37 cellular contexts compared by ENCODE assay signal in the genomic region with DNA sequence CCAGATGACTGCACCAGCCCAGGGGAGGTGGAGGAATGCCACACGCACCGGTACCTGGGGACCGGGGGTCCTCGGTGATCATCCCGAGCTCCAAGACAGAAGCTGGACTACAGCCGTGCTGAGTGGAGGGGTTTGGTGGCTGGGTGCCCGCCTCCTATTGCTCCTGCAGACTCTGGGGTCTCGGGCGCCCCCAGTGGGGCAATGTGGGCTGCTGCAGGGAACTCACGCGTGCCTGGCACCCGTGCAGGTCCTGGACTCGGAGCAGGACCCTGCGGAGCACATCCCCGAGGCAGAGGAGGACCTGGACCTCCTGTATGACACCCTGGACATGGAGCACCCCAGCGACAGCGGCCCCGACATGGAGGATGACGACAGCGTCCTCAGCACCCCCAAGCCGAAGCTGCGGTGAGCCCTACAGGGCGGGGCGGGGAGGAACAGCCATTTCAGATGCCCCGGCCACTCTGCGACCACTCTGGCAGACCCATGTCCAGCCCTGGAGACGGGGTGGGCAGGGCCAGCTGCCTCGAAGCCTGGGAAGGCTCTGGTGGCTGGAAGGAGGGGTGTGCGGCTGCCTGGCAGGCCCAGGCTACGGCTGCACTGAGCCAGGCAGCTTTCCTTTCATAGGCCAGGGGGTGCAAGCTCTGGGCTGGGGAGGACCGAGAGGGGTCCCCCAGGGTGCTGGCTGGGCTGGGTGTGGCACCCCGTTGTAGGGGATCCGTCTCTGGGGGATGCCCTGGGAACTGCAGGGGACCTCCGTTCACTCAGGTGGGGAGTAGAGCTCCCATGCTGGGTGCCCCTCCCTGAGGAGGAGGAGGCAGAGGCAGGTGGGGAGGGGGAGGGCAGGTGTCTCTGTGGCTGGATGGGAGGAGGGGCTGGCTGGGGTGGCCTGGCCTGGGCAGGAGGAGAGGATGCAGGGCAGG. TPM values are rescaled to one million over a fixed set of nuclear protein-coding genes. Genes with fewer than 3 reads are reported as not detected.
DNase-seq lines count a peak whose midpoint lies in the region; ATAC-seq, FAIRE-seq and TF ChIP-seq lines count a peak whose summit lies in the region.
"Had no signal": no experiment of that assay in that cellular context is flagged by ENCODE, and none has a peak within 500 bp of the region (broad histone marks: within the 10 kb centered on the region; RNA-seq: fewer than 3 reads in every experiment).

No MANE protein-coding gene starts in this region.

- no peak for DNase-seq in HepG2 (ENCODE audit: low spot score)
- no peak for DNase-seq in right lobe of liver
- DNase-seq in central memory CD8-positive, alpha-beta T cell (ENCODE audit: low spot score in 2 of 2), result no peak
- no peak for DNase-seq in aorta
- DNase-seq in activated naive CD4-positive, alpha-beta T cell treated with anti-CD3 and anti-CD28 coated beads for 36 hours, result no peak
- DNase-seq in COLO668 (lab: John Stamatoyannopoulos, UW; ENCODE audit: unreplicated experiment), result no peak
- DNase-seq: activated CD4-positive, alpha-beta memory T cell treated with anti-CD3 and anti-CD28 coated beads for 36 hours; activated CD4-positive, alpha-beta T cell treated with anti-CD3 and anti-CD28 coated beads for 1 hour; activated naive CD4-positive, alpha-beta T cell treated with anti-CD3 and anti-CD28 coated beads, Interleukin-2, amount 50 U/mL, for 16 hours; AML-193; CD4-positive, alpha-beta T cell; dorsolateral prefrontal cortex; EL; foreskin melanocyte; kidney glomerular epithelial cell; MG63; NCI-H1105; NCI-H1930; NCI-H2171 treated with DMSO at 0.1 percent for 48 hours; NCI-H524; nephron progenitor cell; NK-92 treated with Interleukin-12 subunit alpha and Interleukin-12 subunit beta, amount 100 ng/mL, for 24 hours; PC-9; Right ventricle myocardium superior; spleen; stimulated activated CD8-positive, alpha-beta memory T cell treated with anti-CD3 and anti-CD28 coated beads, Interleukin-4, amount 100 ng/mL, for 48 hours; stomach; T-helper 2 cell; uterus had no signal

- ATAC-seq in HepG2 (peak; percentile 36; the same call in 2 of the 3 replicates), right lobe of liver (no peak), aorta (ENCODE audit: low FRiP score) (peak; percentile 28), HG03175 (IDR thresholded peaks at IDR 0.05; ENCODE audit: unreplicated experiment) (no peak)
- no peak for ATAC-seq in central memory CD8-positive, alpha-beta T cell (replicated peaks; ENCODE audit: extremely low read depth, poor library complexity, severe bottlenecking)
- ATAC-seq: heart left ventricle had no signal

- H3K4me2 ChIP-seq in HepG2 (ENCODE audit: low read depth, low read length), result no peak overlapping the region
- H3K4me2 ChIP-seq: PC-9 had no signal

- TF ChIP-seq POLR2A in HepG2 (IDR thresholded peaks at IDR 0.05; ENCODE audit: insufficient read depth in 1 of 2, low read depth in 2 of 2, low read length in 2 of 2) (no peak), right lobe of liver (IDR thresholded peaks at IDR 0.05) (no peak)

- TF ChIP-seq CTCF in HepG2 (CRISPR knock-in tag; IDR thresholded peaks at IDR 0.05), result no peak
- no peak for TF ChIP-seq CTCF in right lobe of liver (IDR thresholded peaks at IDR 0.05)
- no peak for TF ChIP-seq CTCF in HEK293 (tag by site-specific recombination; IDR thresholded peaks at IDR 0.05)

- BruUV-seq in HepG2 (replicated peaks; lab: Mats Ljungman, UMichigan), result no TSS peak

- H3K27ac ChIP-seq in HepG2 (ENCODE audit: extremely low read length, insufficient read depth, low read length) (no peak overlapping the region), right lobe of liver (no peak overlapping the region), HEK293 (ENCODE audit: extremely low read depth, low read depth, low read length) (no peak overlapping the region), aorta (ENCODE audit: low read depth in 1 of 2, low read length in 2 of 2) (no peak overlapping the region)
- H3K27ac ChIP-seq: dorsolateral prefrontal cortex, heart left ventricle, parathyroid adenoma, PC-9, spleen, stomach, uterus had no signal

- FAIRE-seq in HepG2 (lab: Jason Lieb, UNC), result no peak

- 86% methylated on average over 17 of the region's 34 CpGs for WGBS in HepG2 (ENCODE audit: low lambda C conversion rate)
- WGBS in right lobe of liver (ENCODE audit: insufficient coverage, low coverage, low lambda C conversion rate, missing lambda C conversion rate), result no CpG with 5 or more reads among the region's 34 CpGs
- 83 to 84% methylated on average over 34 of the region's 34 CpGs for WGBS in aorta, 2 donors

- peaks cover 8% of the 10 kb centered on the region for H3K4me1 Mint-ChIP-seq in central memory CD8-positive, alpha-beta T cell
- peaks cover 8% of the 10 kb centered on the region for H3K4me1 Mint-ChIP-seq in activated naive CD4-positive, alpha-beta T cell treated with anti-CD3 and anti-CD28 coated beads for 36 hours (ENCODE audit: low read depth)
- H3K4me1 Mint-ChIP-seq: brain, nephron progenitor cell had no signal

- POLR2A ChIA-PET in HepG2 (lab: Yijun Ruan, JAX) (no interaction called here), HEK293 (lab: Yijun Ruan, JAX) (no interaction called here)

- no peak overlapping the region for H3K9ac ChIP-seq in HepG2 (ENCODE audit: insufficient read depth, low read depth, low read length)
- H3K9ac ChIP-seq: parathyroid adenoma had no signal

- H3K27me3 ChIP-seq in HepG2 (ENCODE audit: control insufficient read depth in 1 of 2, insufficient read depth in 2 of 2, low read length in 2 of 2) (no peaks in the 10 kb centered on the region), right lobe of liver (no peaks in the 10 kb centered on the region), aorta (ENCODE audit: control insufficient read depth in 1 of 2, insufficient read depth in 2 of 2, low read length in 1 of 2) (no peaks in the 10 kb centered on the region)
- H3K27me3 ChIP-seq: dorsolateral prefrontal cortex, heart left ventricle, MG63, spleen, stomach, uterus had no signal

- TF ChIP-seq EP300 in HepG2 (IDR thresholded peaks at IDR 0.05; ENCODE audit: low read depth in 2 of 2, low read length in 2 of 2), result no peak
- TF ChIP-seq EP300 in HepG2 (CRISPR knock-in tag; IDR thresholded peaks at IDR 0.05; ENCODE audit: borderline replicate concordance), result no peak

- H3K27ac Mint-ChIP-seq in central memory CD8-positive, alpha-beta T cell (ENCODE audit: low read depth), result peak overlapping the region; percentile 61
- H3K27ac Mint-ChIP-seq in activated naive CD4-positive, alpha-beta T cell treated with anti-CD3 and anti-CD28 coated beads for 36 hours, result no peak overlapping the region
- H3K27ac Mint-ChIP-seq: CD4-positive, alpha-beta T cell; nephron progenitor cell had no signal

- H3K36me3 ChIP-seq in HepG2 (replicated peaks in 1 of 2; ENCODE audit: control insufficient read depth in 1 of 2, insufficient read depth in 2 of 2, low read length in 2 of 2), result no peaks in the 10 kb centered on the region
- H3K36me3 ChIP-seq in right lobe of liver, result no peaks in the 10 kb centered on the region
- peaks cover 0 to 10% of the 10 kb centered on the region in 2 experiments; a peak in 1 of 3 replicates for H3K36me3 ChIP-seq in HEK293 (ENCODE audit: control insufficient read depth in 2 of 2, insufficient read depth in 1 of 2, low read length in 2 of 2)
- no peaks in the 10 kb centered on the region for H3K36me3 ChIP-seq in aorta (ENCODE audit: control insufficient read depth in 1 of 2, insufficient read depth in 2 of 2, low read length in 1 of 2)
- H3K36me3 ChIP-seq: MG63, uterus had no signal

- no peaks in the 10 kb centered on the region for H3K9me3 ChIP-seq in HepG2 (ENCODE audit: low read length)
- H3K9me3 ChIP-seq in right lobe of liver, result no peaks in the 10 kb centered on the region
- no peaks in the 10 kb centered on the region for H3K9me3 ChIP-seq in HEK293 (ENCODE audit: control insufficient read depth, insufficient read depth, low read depth, low read length)
- H3K9me3 ChIP-seq in aorta (ENCODE audit: control insufficient read depth, low read length), result no peaks in the 10 kb centered on the region
- H3K9me3 ChIP-seq: heart left ventricle, MG63, spleen, stomach, uterus had no signal

- H3K4me3 ChIP-seq in HepG2 (replicated peaks in 1 of 3; ENCODE audit: insufficient read depth in 1 of 3, low read depth in 2 of 3, low read length in 3 of 3) (no peak overlapping the region), right lobe of liver (no peak overlapping the region), HEK293 (ENCODE audit: low read depth, low read length) (no peak overlapping the region), aorta (ENCODE audit: low read length in 2 of 2) (no peak overlapping the region)
- H3K4me3 ChIP-seq: dorsolateral prefrontal cortex, heart left ventricle, lung, MG63, PC-9, spleen, stomach, uterus had no signal

- no peak overlapping the region for H3K4me3 Mint-ChIP-seq in central memory CD8-positive, alpha-beta T cell
- H3K4me3 Mint-ChIP-seq in activated naive CD4-positive, alpha-beta T cell treated with anti-CD3 and anti-CD28 coated beads for 36 hours, result no peak overlapping the region
- H3K4me3 Mint-ChIP-seq: activated CD4-positive, alpha-beta memory T cell treated with anti-CD3 and anti-CD28 coated beads for 36 hours; brain; CD4-positive, alpha-beta T cell; nephron progenitor cell had no signal

- H3K4me1 ChIP-seq in HepG2 (ENCODE audit: insufficient read depth, low read length) (no peaks in the 10 kb centered on the region), right lobe of liver (no peaks in the 10 kb centered on the region), HEK293 (ENCODE audit: control insufficient read depth, insufficient read depth, low read length) (no peaks in the 10 kb centered on the region), aorta (ENCODE audit: control insufficient read depth in 1 of 2, insufficient read depth in 2 of 2, low read length in 2 of 2) (no peaks in the 10 kb centered on the region)
- H3K4me1 ChIP-seq: parathyroid adenoma, uterus had no signal

- TF ChIP-seq RAD21 in HepG2 (CRISPR knock-in tag; IDR thresholded peaks at IDR 0.05), result no peak

- H3K36me3 Mint-ChIP-seq in central memory CD8-positive, alpha-beta T cell (ENCODE audit: insufficient read depth), result no peaks in the 10 kb centered on the region
- no peaks in the 10 kb centered on the region for H3K36me3 Mint-ChIP-seq in activated naive CD4-positive, alpha-beta T cell treated with anti-CD3 and anti-CD28 coated beads for 36 hours (ENCODE audit: low read depth)
- H3K36me3 Mint-ChIP-seq: activated CD4-positive, alpha-beta memory T cell treated with anti-CD3 and anti-CD28 coated beads for 36 hours had no signal

- CTCF ChIA-PET in HepG2 (lab: Yijun Ruan, JAX; ENCODE audit: low intra/inter-chr PET ratio, low total read pairs) (no interaction called here), HEK293 (lab: Yijun Ruan, JAX) (interaction anchor here (1.8 to 6.9 kb wide), 2 partner anchors 104 to 113 kb away, joined by 4 to 74 read pairs; no protein-coding TSS in a partner anchor)
- CTCF ChIA-PET in activated naive CD4-positive, alpha-beta T cell treated with anti-CD3 and anti-CD28 coated beads for 36 hours (lab: Charles Lee), result no interaction called here

- no peak overlapping the region for H2AFZ ChIP-seq in HepG2 (ENCODE audit: low read length)
- H2AFZ ChIP-seq: parathyroid adenoma, PC-9 had no signal

- H3K9me3 Mint-ChIP-seq in central memory CD8-positive, alpha-beta T cell, result no peaks in the 10 kb centered on the region
- H3K9me3 Mint-ChIP-seq in activated naive CD4-positive, alpha-beta T cell treated with anti-CD3 and anti-CD28 coated beads for 36 hours, result no peaks in the 10 kb centered on the region
- H3K9me3 Mint-ChIP-seq: activated CD4-positive, alpha-beta memory T cell treated with anti-CD3 and anti-CD28 coated beads for 36 hours; activated T-helper 17 cell treated with anti-CD3 and anti-CD28 coated beads, Interleukin-2, amount 50 U/mL, for 72 hours; CD4-positive, alpha-beta T cell had no signal

- no peaks in the 10 kb centered on the region for H4K20me1 ChIP-seq in HepG2 (ENCODE audit: insufficient read depth, low read length)

- in situ Hi-C loops in HepG2 (cut with HindIII; ENCODE audit: extremely low pct_ligation_motif_present, low pct_unique_long_range_greater_than_20kb), result loop anchor here (5.0 kb wide), 2 partner anchors 111 to 156 kb away; a partner anchor contains a TSS

- H3K27me3 Mint-ChIP-seq in central memory CD8-positive, alpha-beta T cell, result no peaks in the 10 kb centered on the region
- no peaks in the 10 kb centered on the region for H3K27me3 Mint-ChIP-seq in activated naive CD4-positive, alpha-beta T cell treated with anti-CD3 and anti-CD28 coated beads for 36 hours (ENCODE audit: low read depth)
- H3K27me3 Mint-ChIP-seq: activated CD4-positive, alpha-beta memory T cell treated with anti-CD3 and anti-CD28 coated beads for 36 hours; activated T-helper 17 cell treated with anti-CD3 and anti-CD28 coated beads, Interleukin-2, amount 50 U/mL, for 72 hours; brain; CD4-positive, alpha-beta T cell had no signal

- no peaks in the 10 kb centered on the region for H3K79me2 ChIP-seq in HepG2 (ENCODE audit: insufficient read depth, low read length)

- intact Hi-C loops in HepG2 (cut with micrococcal nuclease; ENCODE audit: unreplicated experiment) (no loop called here), right lobe of liver (cut with DNase I) (loop anchor here in 1 of 2 donors (10.0 kb wide), 1 partner anchor 148 kb away; a partner anchor contains a TSS), aorta (cut with DNase I) (loop anchor here in 1 of 2 donors (10.0 kb wide), 1 partner anchor 68 kb away; no protein-coding TSS in a partner anchor)
- intact Hi-C loops in activated naive CD4-positive, alpha-beta T cell treated with anti-CD3 and anti-CD28 coated beads for 36 hours (cut with micrococcal nuclease), result no loop called here

RNA-seq across cellular contexts. Expression of a gene that starts 21.6 kb away (rescaled TPM):
- total RNA-seq in HepG2 (2016; rRNA removed; fragmentation: Illumina TruSeq; extraction: Trizol), result 0.27 and 0.55 TPM in 2 replicates
- not detected in 2 replicates for total RNA-seq in HepG2 (2016; cell fraction: cytosol; rRNA removed; fragmentation: Illumina TruSeq; extraction: Trizol; ENCODE audit: low read depth)
- not detected in 2 replicates for total RNA-seq in HepG2 (2016; cell fraction: insoluble cytoplasmic fraction; rRNA removed; fragmentation: Illumina TruSeq; extraction: Trizol)
- total RNA-seq in HepG2 (2016; cell fraction: membrane; rRNA removed; fragmentation: Illumina TruSeq; extraction: Trizol), result not detected in 2 replicates
- not detected in 2 replicates for total RNA-seq in HepG2 (2016; cell fraction: nucleus; rRNA removed; fragmentation: Illumina TruSeq; extraction: Trizol)
- polyA plus RNA-seq in HepG2 (2011; rRNA removed), result 0.07 and 0.16 TPM in 2 replicates
- polyA plus RNA-seq in HepG2 (2011; cell fraction: cytosol; rRNA removed), result not detected in 2 replicates
- 0.56 and 1.2 TPM in 2 replicates for polyA plus RNA-seq in HepG2 (2011; cell fraction: nucleus; rRNA removed)
- polyA plus RNA-seq in HepG2 (2012), result 0.13 and 0.23 TPM in 2 replicates
- not detected in 2 replicates for polyA plus RNA-seq in HepG2 (2016; cell fraction: cytosol; fragmentation: Illumina TruSeq; extraction: Trizol; ENCODE audit: low read depth)
- not detected in 2 replicates for polyA plus RNA-seq in HepG2 (2016; cell fraction: insoluble cytoplasmic fraction; fragmentation: Illumina TruSeq; extraction: Trizol; ENCODE audit: low read depth)
- not detected in 2 replicates for polyA plus RNA-seq in HepG2 (2016; cell fraction: membrane; fragmentation: Illumina TruSeq; extraction: Trizol; ENCODE audit: low read depth)
- not detected in 2 replicates for polyA plus RNA-seq in HepG2 (2016; cell fraction: nucleus; fragmentation: Illumina TruSeq; extraction: Trizol; ENCODE audit: insufficient read depth, low read depth)
- 0.16 and 0.82 TPM in 2 replicates for polyA minus RNA-seq in HepG2 (2011; rRNA and poly(A)+ RNA removed; ENCODE audit: low replicate concordance)
- polyA minus RNA-seq in HepG2 (2011; cell fraction: cytosol; rRNA and poly(A)+ RNA removed), result not detected in 2 replicates
- 0.62 TPM in 1 of 2 replicates, not detected in the other for polyA minus RNA-seq in HepG2 (2011; cell fraction: nucleus; rRNA and poly(A)+ RNA removed)
- total RNA-seq in right lobe of liver, result under 1 TPM in 3 of 6 experiments, not detected in 3; 0.07 to 0.44 (median 0.35) TPM
- 1 to 10 TPM; 1.2 to 2.1 TPM for total RNA-seq in aorta
- polyA plus RNA-seq in aorta, result under 1 TPM; 0.18 to 0.38 TPM
- total RNA-seq in activated naive CD4-positive, alpha-beta T cell treated with anti-CD3 and anti-CD28 coated beads for 36 hours, result 1 to 10 TPM; 2.0 to 2.6 TPM
- total RNA-seq: HT-29 had no signal

RNA-seq across cellular contexts. Expression of a gene that starts 42.8 kb away (rescaled TPM):
- total RNA-seq in HepG2 (2016; rRNA removed; fragmentation: Illumina TruSeq; extraction: Trizol) (19.1 and 35.2 TPM in 2 replicates), right lobe of liver (10 to 100 TPM; 18.6 to 45.1 (median 29.2) TPM), aorta (100 to 1,000 TPM in 1 of 2 donors, 10 to 100 TPM in 1; 71.5 to 111 TPM)
- total RNA-seq in HepG2 (2016; cell fraction: cytosol; rRNA removed; fragmentation: Illumina TruSeq; extraction: Trizol; ENCODE audit: low read depth), result 56.8 and 63.0 TPM in 2 replicates
- 14.0 and 38.5 TPM in 2 replicates for total RNA-seq in HepG2 (2016; cell fraction: insoluble cytoplasmic fraction; rRNA removed; fragmentation: Illumina TruSeq; extraction: Trizol)
- 52.7 and 56.0 TPM in 2 replicates for total RNA-seq in HepG2 (2016; cell fraction: membrane; rRNA removed; fragmentation: Illumina TruSeq; extraction: Trizol)
- 47.2 and 51.4 TPM in 2 replicates for total RNA-seq in HepG2 (2016; cell fraction: nucleus; rRNA removed; fragmentation: Illumina TruSeq; extraction: Trizol)
- polyA plus RNA-seq in HepG2 (2011; rRNA removed) (85.7 and 85.8 TPM in 2 replicates), aorta (10 to 100 TPM; 16.9 to 85.4 TPM)
- 39.0 and 48.4 TPM in 2 replicates for polyA plus RNA-seq in HepG2 (2011; cell fraction: cytosol; rRNA removed)
- 409 and 581 TPM in 2 replicates for polyA plus RNA-seq in HepG2 (2011; cell fraction: nucleus; rRNA removed)
- 58.3 and 62.1 TPM in 2 replicates for polyA plus RNA-seq in HepG2 (2012)
- 51.1 and 53.5 TPM in 2 replicates for polyA plus RNA-seq in HepG2 (2016; cell fraction: cytosol; fragmentation: Illumina TruSeq; extraction: Trizol; ENCODE audit: low read depth)
- polyA plus RNA-seq in HepG2 (2016; cell fraction: insoluble cytoplasmic fraction; fragmentation: Illumina TruSeq; extraction: Trizol; ENCODE audit: low read depth), result 36.2 and 45.8 TPM in 2 replicates
- 82.4 and 89.9 TPM in 2 replicates for polyA plus RNA-seq in HepG2 (2016; cell fraction: membrane; fragmentation: Illumina TruSeq; extraction: Trizol; ENCODE audit: low read depth)
- polyA plus RNA-seq in HepG2 (2016; cell fraction: nucleus; fragmentation: Illumina TruSeq; extraction: Trizol; ENCODE audit: insufficient read depth, low read depth), result 244 and 255 TPM in 2 replicates
- polyA minus RNA-seq in HepG2 (2011; rRNA and poly(A)+ RNA removed; ENCODE audit: low replicate concordance), result 53.3 and 73.7 TPM in 2 replicates
- 58.3 and 59.6 TPM in 2 replicates for polyA minus RNA-seq in HepG2 (2011; cell fraction: cytosol; rRNA and poly(A)+ RNA removed)
- 88.5 and 90.4 TPM in 2 replicates for polyA minus RNA-seq in HepG2 (2011; cell fraction: nucleus; rRNA and poly(A)+ RNA removed)
- 100 to 1,000 TPM; 106 to 115 TPM for total RNA-seq in activated naive CD4-positive, alpha-beta T cell treated with anti-CD3 and anti-CD28 coated beads for 36 hours

Comparison
In these comparisons a context has a peak if more than half of its experiments do, and no peak if none do; other contexts are left out.
1. ATAC-seq: peak in HepG2 (single experiment) and aorta (single experiment); none in right lobe of liver (0 of 4), central memory CD8-positive, alpha-beta T cell (single experiment) and HG03175 (single experiment).